Comparison of ENCODE assay signal across 8 cellular contexts in genomic region chr14:59483360-59483759, GRCh38. TPM values are rescaled to one million over a fixed set of nuclear protein-coding genes. Genes with fewer than 3 reads are reported as not detected.
DNase-seq lines count a peak whose midpoint lies in the region; TF ChIP-seq lines count a peak whose summit lies in the region.

No MANE protein-coding gene starts in this region.

- TF ChIP-seq CTCF in endothelial cell (IDR thresholded peaks at IDR 0.05; ENCODE audit: unreplicated experiment), result no peak

- H3K36me3 ChIP-seq in SJSA1, result peaks cover 46% of the 10 kb centered on the region

- H3K27ac Mint-ChIP-seq in activated T-cell treated with anti-CD3 and anti-CD28 coated beads, Interleukin-2, amount 50 U/mL, for 24 hours, result peak overlapping the region; percentile 92
- H3K27ac Mint-ChIP-seq in endothelial cell (ENCODE audit: unreplicated experiment), result peak overlapping the region; percentile 91

- peaks cover 50% of the 10 kb centered on the region for H3K36me3 Mint-ChIP-seq in activated T-cell treated with anti-CD3 and anti-CD28 coated beads, Interleukin-2, amount 50 U/mL, for 24 hours (ENCODE audit: low read depth)
- H3K36me3 Mint-ChIP-seq in endothelial cell (ENCODE audit: low read depth, unreplicated experiment), result no peaks in the 10 kb centered on the region

- peaks cover 60% of the 10 kb centered on the region for H3K4me1 Mint-ChIP-seq in activated T-cell treated with anti-CD3 and anti-CD28 coated beads, Interleukin-2, amount 50 U/mL, for 24 hours (ENCODE audit: low read depth)
- peaks cover 24% of the 10 kb centered on the region for H3K4me1 Mint-ChIP-seq in endothelial cell (ENCODE audit: unreplicated experiment)

- peak overlapping the region; percentile 89 for H3K4me3 ChIP-seq in SJSA1

- no peak for DNase-seq in activated T-cell treated with anti-CD3 and anti-CD28 coated beads, Interleukin-2, amount 50 U/mL, for 24 hours
- no peak for DNase-seq in activated T-cell treated with anti-CD3 and anti-CD28 coated beads, Interleukin-2, amount 50 U/mL, for 48 hours
- DNase-seq in SJSA1 (ENCODE audit: low read depth in 1 of 2, low spot score in 2 of 2) (peak; percentile 65 to 66), endothelial cell (ENCODE audit: low spot score) (no peak), myocyte (ENCODE audit: low read depth) (peak; percentile 24), cerebellar nuclear complex (lab: John Stamatoyannopoulos, UW) (no peak), KG1 (lab: John Stamatoyannopoulos, UW) (no peak), SKM-1 treated with dmso at 0.1 percent for 144 hours (lab: John Stamatoyannopoulos, UW; ENCODE audit: unreplicated experiment) (no peak)

- H3K4me3 Mint-ChIP-seq in activated T-cell treated with anti-CD3 and anti-CD28 coated beads, Interleukin-2, amount 50 U/mL, for 24 hours, result peak overlapping the region; percentile 91
- peak overlapping the region; percentile 95 for H3K4me3 Mint-ChIP-seq in endothelial cell (ENCODE audit: unreplicated experiment)

- H3K4me1 ChIP-seq in SJSA1 (replicated peaks), result peaks cover 30% of the 10 kb centered on the region

- peak overlapping the region; percentile 98 for H3K27ac ChIP-seq in SJSA1

- H3K9me3 ChIP-seq in SJSA1 (replicated peaks), result no peaks in the 10 kb centered on the region

- H3K27me3 ChIP-seq in SJSA1 (replicated peaks), result no peaks in the 10 kb centered on the region

- H3K9me3 Mint-ChIP-seq in activated T-cell treated with anti-CD3 and anti-CD28 coated beads, Interleukin-2, amount 50 U/mL, for 24 hours, result no peaks in the 10 kb centered on the region
- no peaks in the 10 kb centered on the region for H3K9me3 Mint-ChIP-seq in endothelial cell (ENCODE audit: unreplicated experiment)

- H3K27me3 Mint-ChIP-seq in activated T-cell treated with anti-CD3 and anti-CD28 coated beads, Interleukin-2, amount 50 U/mL, for 24 hours, result no peaks in the 10 kb centered on the region
- H3K27me3 Mint-ChIP-seq in endothelial cell (ENCODE audit: unreplicated experiment), result peaks cover 6% of the 10 kb centered on the region

RNA-seq across cellular contexts. Expression of gene L3HYPDH, which starts 0.8 kb away (rescaled TPM):
- 58.6 and 65.9 TPM in 2 replicates for total RNA-seq in SJSA1 (2014; rRNA removed; shearing (Covaris generic))
- total RNA-seq in endothelial cell (ENCODE audit: unreplicated experiment), result 11.4 TPM
- 44.3 and 58.1 TPM in 2 replicates for total RNA-seq in myocyte
- 37.1 TPM for polyA plus RNA-seq in myocyte (2012)

RNA-seq across cellular contexts. Expression of gene JKAMP, which starts 1.0 kb away (rescaled TPM):
- total RNA-seq in SJSA1 (2014; rRNA removed; shearing (Covaris generic)), result 112 and 116 TPM in 2 replicates
- total RNA-seq in endothelial cell (ENCODE audit: unreplicated experiment) (36.5 TPM), myocyte (132 and 141 TPM in 2 replicates)
- 65.6 TPM for polyA plus RNA-seq in myocyte (2012)

RNA-seq across cellular contexts. Expression of gene GPR135, which starts 18.2 kb away (rescaled TPM):
- total RNA-seq in SJSA1 (2014; rRNA removed; shearing (Covaris generic)), result 1.8 and 2.7 TPM in 2 replicates
- total RNA-seq in endothelial cell (ENCODE audit: unreplicated experiment) (1.5 TPM), myocyte (4.6 and 6.5 TPM in 2 replicates)
- polyA plus RNA-seq in myocyte (2012), result 2.1 TPM

Comparison
In these comparisons a context has a peak if more than half of its experiments do, and no peak if none do; other contexts are left out.
1. DNase-seq: peak in SJSA1 (2 of 2) and myocyte (single experiment); none in activated T-cell treated with anti-CD3 and anti-CD28 coated beads, Interleukin-2, amount 50 U/mL, for 24 hours (single experiment), activated T-cell treated with anti-CD3 and anti-CD28 coated beads, Interleukin-2, amount 50 U/mL, for 48 hours (0 of 2), endothelial cell (single experiment), cerebellar nuclear complex (0 of 2), KG1 (single experiment) and SKM-1 treated with dmso at 0.1 percent for 144 hours (single experiment).